25 cellular contexts compared by ENCODE assay signal in genomic region chr1:157147037-157147436, GRCh38. TPM values are rescaled to one million over a fixed set of nuclear protein-coding genes. Genes with fewer than 3 reads are reported as not detected.
DNase-seq lines count a peak whose midpoint lies in the region; ATAC-seq and TF ChIP-seq lines count a peak whose summit lies in the region.
"Had no signal": no experiment of that assay in that cellular context is flagged by ENCODE, and none has a peak within 500 bp of the region (broad histone marks: within the 10 kb centered on the region; RNA-seq: fewer than 3 reads in every experiment).

No MANE protein-coding gene starts in this region.

- H3K36me3 Mint-ChIP-seq in activated T-cell treated with anti-CD3 and anti-CD28 coated beads, Interleukin-2, amount 50 U/mL, for 72 hours (ENCODE audit: insufficient read depth in 2 of 2) = peaks cover 0 to 2% of the 10 kb centered on the region in 2 donors
- no peaks in the 10 kb centered on the region for H3K36me3 Mint-ChIP-seq in activated T-cell treated with anti-CD3 and anti-CD28 coated beads, Interleukin-2, amount 50 U/mL, for 24 hours (ENCODE audit: low read depth)
- no peaks in the 10 kb centered on the region for H3K36me3 Mint-ChIP-seq in Calu3 (ENCODE audit: insufficient read depth, unreplicated experiment)
- no peaks in the 10 kb centered on the region for H3K36me3 Mint-ChIP-seq in activated T-helper 1 cell treated with anti-CD3 and anti-CD28 coated beads, Interleukin-12 subunit alpha, Interleukin-12 subunit beta, Interleukin-2, Interleukin-4 antibody, amounts not matched to agents 30 ng/mL and 10 ng/mL and 1 ng/mL, durations not matched to agents 14 hours and 24 hours and 36 hours (ENCODE audit: low read depth)
- no peaks in the 10 kb centered on the region for H3K36me3 Mint-ChIP-seq in stimulated activated effector memory CD8-positive, alpha-beta T cell treated with anti-CD3 and anti-CD28 coated beads, Interleukin-12 subunit alpha, Interleukin-12 subunit beta, amount 100 ng/mL, for 72 hours
- H3K36me3 Mint-ChIP-seq: CD8-positive, alpha-beta T cell had no signal

- no peaks in the 10 kb centered on the region for H3K9me3 Mint-ChIP-seq in activated T-cell treated with anti-CD3 and anti-CD28 coated beads, Interleukin-2, amount 50 U/mL, for 72 hours
- no peaks in the 10 kb centered on the region for H3K9me3 Mint-ChIP-seq in activated T-cell treated with anti-CD3 and anti-CD28 coated beads, Interleukin-2, amount 50 U/mL, for 24 hours
- H3K9me3 Mint-ChIP-seq in Calu3 (ENCODE audit: low read depth, unreplicated experiment) = no peaks in the 10 kb centered on the region
- H3K9me3 Mint-ChIP-seq in activated T-helper 1 cell treated with anti-CD3 and anti-CD28 coated beads, Interleukin-12 subunit alpha, Interleukin-12 subunit beta, Interleukin-2, Interleukin-4 antibody, amounts not matched to agents 30 ng/mL and 10 ng/mL and 1 ng/mL, durations not matched to agents 14 hours and 24 hours and 36 hours = no peaks in the 10 kb centered on the region
- no peaks in the 10 kb centered on the region for H3K9me3 Mint-ChIP-seq in stimulated activated effector memory CD8-positive, alpha-beta T cell treated with anti-CD3 and anti-CD28 coated beads, Interleukin-12 subunit alpha, Interleukin-12 subunit beta, amount 100 ng/mL, for 72 hours
- H3K9me3 Mint-ChIP-seq: CD8-positive, alpha-beta T cell had no signal

- H3K27me3 Mint-ChIP-seq in activated T-cell treated with anti-CD3 and anti-CD28 coated beads, Interleukin-2, amount 50 U/mL, for 72 hours (ENCODE audit: low read depth) = no peaks in the 10 kb centered on the region
- H3K27me3 Mint-ChIP-seq in activated T-cell treated with anti-CD3 and anti-CD28 coated beads, Interleukin-2, amount 50 U/mL, for 24 hours = no peaks in the 10 kb centered on the region
- H3K27me3 Mint-ChIP-seq in Calu3 (ENCODE audit: unreplicated experiment) = no peaks in the 10 kb centered on the region
- H3K27me3 Mint-ChIP-seq in activated T-helper 1 cell treated with anti-CD3 and anti-CD28 coated beads, Interleukin-12 subunit alpha, Interleukin-12 subunit beta, Interleukin-2, Interleukin-4 antibody, amounts not matched to agents 30 ng/mL and 10 ng/mL and 1 ng/mL, durations not matched to agents 14 hours and 24 hours and 36 hours (ENCODE audit: insufficient read depth) = peaks cover 7% of the 10 kb centered on the region

- peaks cover 56% of the 10 kb centered on the region for H3K4me1 Mint-ChIP-seq in activated T-cell treated with anti-CD3 and anti-CD28 coated beads, Interleukin-2, amount 50 U/mL, for 72 hours (ENCODE audit: low read depth)
- peaks cover 31% of the 10 kb centered on the region for H3K4me1 Mint-ChIP-seq in activated T-cell treated with anti-CD3 and anti-CD28 coated beads, Interleukin-2, amount 50 U/mL, for 24 hours (ENCODE audit: low read depth)
- peaks cover 30% of the 10 kb centered on the region for H3K4me1 Mint-ChIP-seq in Calu3 (ENCODE audit: low read depth, unreplicated experiment)
- H3K4me1 Mint-ChIP-seq in activated T-helper 1 cell treated with anti-CD3 and anti-CD28 coated beads, Interleukin-12 subunit alpha, Interleukin-12 subunit beta, Interleukin-2, Interleukin-4 antibody, amounts not matched to agents 30 ng/mL and 10 ng/mL and 1 ng/mL, durations not matched to agents 14 hours and 24 hours and 36 hours (ENCODE audit: low read depth) = peaks cover 48% of the 10 kb centered on the region
- H3K4me1 Mint-ChIP-seq in stimulated activated effector memory CD8-positive, alpha-beta T cell treated with anti-CD3 and anti-CD28 coated beads, Interleukin-12 subunit alpha, Interleukin-12 subunit beta, amount 100 ng/mL, for 72 hours = peaks cover 15% of the 10 kb centered on the region

- BruUV-seq in Calu3 (replicated peaks; lab: Mats Ljungman, UMichigan) = no TSS peak

- no peak for TF ChIP-seq CTCF in Calu3 (IDR thresholded peaks at IDR 0.05; ENCODE audit: unreplicated experiment)

- intact Hi-C loops in Calu3 (cut with micrococcal nuclease; ENCODE audit: unreplicated experiment) = no loop called here
- intact Hi-C loops in activated T-helper 1 cell treated with anti-CD3 and anti-CD28 coated beads, Interleukin-12 subunit alpha, Interleukin-12 subunit beta, Interleukin-2, Interleukin-4 antibody, amounts not matched to agents 30 ng/mL and 10 ng/mL and 1 ng/mL, durations not matched to agents 14 hours and 24 hours and 36 hours (cut with micrococcal nuclease) = no loop called here

- H3K4me3 Mint-ChIP-seq in activated T-cell treated with anti-CD3 and anti-CD28 coated beads, Interleukin-2, amount 50 U/mL, for 72 hours = peak overlapping the region in 1 of 2 donors; percentile 6
- H3K4me3 Mint-ChIP-seq in activated T-cell treated with anti-CD3 and anti-CD28 coated beads, Interleukin-2, amount 50 U/mL, for 24 hours = no peak overlapping the region
- no peak overlapping the region for H3K4me3 Mint-ChIP-seq in Calu3 (ENCODE audit: low read depth, unreplicated experiment)
- no peak overlapping the region for H3K4me3 Mint-ChIP-seq in activated T-helper 1 cell treated with anti-CD3 and anti-CD28 coated beads, Interleukin-12 subunit alpha, Interleukin-12 subunit beta, Interleukin-2, Interleukin-4 antibody, amounts not matched to agents 30 ng/mL and 10 ng/mL and 1 ng/mL, durations not matched to agents 14 hours and 24 hours and 36 hours
- H3K4me3 Mint-ChIP-seq in stimulated activated effector memory CD8-positive, alpha-beta T cell treated with anti-CD3 and anti-CD28 coated beads, Interleukin-12 subunit alpha, Interleukin-12 subunit beta, amount 100 ng/mL, for 72 hours = no peak overlapping the region
- H3K4me3 Mint-ChIP-seq: CD8-positive, alpha-beta T cell had no signal

- no peak for DNase-seq in activated T-cell treated with anti-CD3 and anti-CD28 coated beads, Interleukin-2, amount 50 U/mL, for 72 hours
- DNase-seq in activated T-cell treated with anti-CD3 and anti-CD28 coated beads, Interleukin-2, amount 50 U/mL, for 24 hours = no peak
- no peak for DNase-seq in Calu3
- DNase-seq in activated T-helper 1 cell treated with anti-CD3 and anti-CD28 coated beads, Interleukin-12 subunit alpha, Interleukin-12 subunit beta, Interleukin-2, Interleukin-4 antibody, amounts not matched to agents 30 ng/mL and 10 ng/mL and 1 ng/mL, durations not matched to agents 14 hours and 24 hours and 36 hours (ENCODE audit: low spot score) = no peak
- no peak for DNase-seq in stimulated activated effector memory CD8-positive, alpha-beta T cell treated with anti-CD3 and anti-CD28 coated beads, Interleukin-12 subunit alpha, Interleukin-12 subunit beta, amount 100 ng/mL, for 72 hours (ENCODE audit: low spot score in 2 of 2)
- no peak for DNase-seq in NCI-H526 treated with DMSO at 0.1 percent for 48 hours (lab: John Stamatoyannopoulos, UW)
- DNase-seq: C1 segment of cervical spinal cord; Caco-2; CD8-positive, alpha-beta T cell; DMS 273 treated with DMSO at 0.1 percent for 48 hours; DMS79 treated with DMSO at 0.1 percent for 48 hours; GF-D8; Karpas-422; NCI-H1105; NCI-H1436 treated with DMSO at 0.1 percent for 48 hours; NCI-H187 treated with DMSO at 0.1 percent for 48 hours; NCI-H2107; NCI-H524; NCI-H774; Right ventricle myocardium superior; RPMI8226 had no signal

- ATAC-seq in activated T-cell treated with anti-CD3 and anti-CD28 coated beads, Interleukin-2, amount 50 U/mL, for 72 hours (replicated peaks in 1 of 2) = peak; percentile 58 to 63
- ATAC-seq in stimulated activated effector memory CD8-positive, alpha-beta T cell treated with anti-CD3 and anti-CD28 coated beads, Interleukin-12 subunit alpha, Interleukin-12 subunit beta, amount 100 ng/mL, for 72 hours = peak; percentile 38
- no peak for ATAC-seq in HG03460 (IDR thresholded peaks at IDR 0.05; ENCODE audit: unreplicated experiment)
- ATAC-seq: CD8-positive, alpha-beta T cell; HCT116 had no signal

- peak overlapping the region; percentile 0 for H3K27ac Mint-ChIP-seq in activated T-cell treated with anti-CD3 and anti-CD28 coated beads, Interleukin-2, amount 50 U/mL, for 72 hours
- H3K27ac Mint-ChIP-seq in activated T-cell treated with anti-CD3 and anti-CD28 coated beads, Interleukin-2, amount 50 U/mL, for 24 hours = no peak overlapping the region
- peak overlapping the region; percentile 75 for H3K27ac Mint-ChIP-seq in Calu3 (ENCODE audit: unreplicated experiment)
- H3K27ac Mint-ChIP-seq in activated T-helper 1 cell treated with anti-CD3 and anti-CD28 coated beads, Interleukin-12 subunit alpha, Interleukin-12 subunit beta, Interleukin-2, Interleukin-4 antibody, amounts not matched to agents 30 ng/mL and 10 ng/mL and 1 ng/mL, durations not matched to agents 14 hours and 24 hours and 36 hours = peak overlapping the region; percentile 8
- no peak overlapping the region for H3K27ac Mint-ChIP-seq in stimulated activated effector memory CD8-positive, alpha-beta T cell treated with anti-CD3 and anti-CD28 coated beads, Interleukin-12 subunit alpha, Interleukin-12 subunit beta, amount 100 ng/mL, for 72 hours
- H3K27ac Mint-ChIP-seq: CD8-positive, alpha-beta T cell had no signal

- CTCF ChIA-PET in Calu3 (lab: Charles Lee) = interaction anchor here (2.3 kb wide), 1 partner anchor 57 kb away, joined by 10 read pairs; no protein-coding TSS in a partner anchor

RNA-seq across cellular contexts. Expression of gene ETV3, which starts 8.8 kb away (rescaled TPM):
- 10 to 100 TPM; 33.5 to 48.7 TPM for total RNA-seq in activated T-cell treated with anti-CD3 and anti-CD28 coated beads, Interleukin-2, amount 50 U/mL, for 72 hours
- 39.7 and 50.0 TPM in 2 replicates for total RNA-seq in Calu3 (2022)
- 47.6 and 51.3 TPM in 2 replicates for total RNA-seq in activated T-helper 1 cell treated with anti-CD3 and anti-CD28 coated beads, Interleukin-12 subunit alpha, Interleukin-12 subunit beta, Interleukin-2, Interleukin-4 antibody, amounts not matched to agents 30 ng/mL and 10 ng/mL and 1 ng/mL, durations not matched to agents 14 hours and 24 hours and 36 hours

RNA-seq across cellular contexts. Expression of gene ETV3L, which starts 47.4 kb away (rescaled TPM):
- not detected for total RNA-seq in activated T-cell treated with anti-CD3 and anti-CD28 coated beads, Interleukin-2, amount 50 U/mL, for 72 hours
- not detected in 2 replicates for total RNA-seq in Calu3 (2022)
- total RNA-seq in activated T-helper 1 cell treated with anti-CD3 and anti-CD28 coated beads, Interleukin-12 subunit alpha, Interleukin-12 subunit beta, Interleukin-2, Interleukin-4 antibody, amounts not matched to agents 30 ng/mL and 10 ng/mL and 1 ng/mL, durations not matched to agents 14 hours and 24 hours and 36 hours = not detected in 2 replicates
- total RNA-seq: Caco-2; CD8-positive, alpha-beta T cell; H4; Right ventricle myocardium superior; SJSA1 had no signal

Comparison
In these comparisons a context has a peak if more than half of its experiments do, and no peak if none do; other contexts are left out.
1. H3K27ac Mint-ChIP-seq: peak in activated T-cell treated with anti-CD3 and anti-CD28 coated beads, Interleukin-2, amount 50 U/mL, for 72 hours (single experiment), Calu3 (single experiment) and activated T-helper 1 cell treated with anti-CD3 and anti-CD28 coated beads, Interleukin-12 subunit alpha, Interleukin-12 subunit beta, Interleukin-2, Interleukin-4 antibody, amounts not matched to agents 30 ng/mL and 10 ng/mL and 1 ng/mL, durations not matched to agents 14 hours and 24 hours and 36 hours (single experiment); none in activated T-cell treated with anti-CD3 and anti-CD28 coated beads, Interleukin-2, amount 50 U/mL, for 24 hours (single experiment) and stimulated activated effector memory CD8-positive, alpha-beta T cell treated with anti-CD3 and anti-CD28 coated beads, Interleukin-12 subunit alpha, Interleukin-12 subunit beta, amount 100 ng/mL, for 72 hours (single experiment).